ENCODE assay signal across 9 cellular contexts in genomic region chr3:44862221-44862637, GRCh38. TPM values are rescaled to one million over a fixed set of nuclear protein-coding genes. Genes with fewer than 3 reads are reported as not detected.
A peak's percentile ranks its signal among the peaks of the same experiment; 100 is the strongest.
DNase-seq lines count a peak whose midpoint lies in the region; ATAC-seq and TF ChIP-seq lines count a peak whose summit lies in the region.
"Had no signal": no experiment of that assay in that cellular context is flagged by ENCODE, and none has a peak within 500 bp of the region (broad histone marks: within the 10 kb centered on the region; RNA-seq: fewer than 3 reads in every experiment).

No MANE protein-coding gene starts in this region.

- H3K27me3 ChIP-seq in CD8-positive, alpha-beta T cell (ENCODE audit: insufficient read depth, low read length) = no peaks in the 10 kb centered on the region

- CTCF ChIA-PET in CD8-positive, alpha-beta T cell (lab: Charles Lee) = no interaction called here
- CTCF ChIA-PET in WTC11 (lab: Charles Lee) = no interaction called here

- peak overlapping the region; percentile 90 for H3K27ac ChIP-seq in CD8-positive, alpha-beta T cell (ENCODE audit: low read depth, low read length)

- peaks cover 51% of the 10 kb centered on the region for H3K4me1 Mint-ChIP-seq in CD8-positive, alpha-beta T cell (ENCODE audit: low read depth)
- H3K4me1 Mint-ChIP-seq in WTC11 (peaks cover 7% of the 10 kb centered on the region), progenitor cell of endocrine pancreas (ENCODE audit: low read depth) (peaks cover 6% of the 10 kb centered on the region)

- peaks cover 14% of the 10 kb centered on the region for H3K36me3 Mint-ChIP-seq in CD8-positive, alpha-beta T cell
- H3K36me3 Mint-ChIP-seq in WTC11 = peaks cover 3% of the 10 kb centered on the region; the same call in 1 of the 2 replicates
- H3K36me3 Mint-ChIP-seq in progenitor cell of endocrine pancreas (ENCODE audit: insufficient read depth) = peaks cover 8% of the 10 kb centered on the region

- peak in 1 of 7 experiments; percentile 34 for DNase-seq in CD8-positive, alpha-beta T cell
- DNase-seq in WTC11 (ENCODE audit: low spot score) = no peak
- peak; percentile 41 for DNase-seq in fibroblast of the aortic adventitia (ENCODE audit: low read depth)
- DNase-seq in progenitor cell of endocrine pancreas (ENCODE audit: low spot score, unreplicated experiment) = no peak
- DNase-seq in A172 (ENCODE audit: low spot score) = no peak
- DNase-seq in stimulated activated CD4-positive, alpha-beta T cell treated with anti-CD3 and anti-CD28 coated beads, Interleukin-1b, Interleukin-23, amount 100 ng/mL, for 48 hours = no peak

- H3K27ac Mint-ChIP-seq in CD8-positive, alpha-beta T cell = peak overlapping the region; percentile 92
- H3K27ac Mint-ChIP-seq in WTC11 = peak overlapping the region; percentile 84
- H3K27ac Mint-ChIP-seq in progenitor cell of endocrine pancreas = peak overlapping the region; percentile 94

- H3K4me3 ChIP-seq in CD8-positive, alpha-beta T cell (ENCODE audit: low read depth, low read length) = peak overlapping the region; percentile 58
- peak overlapping the region; percentile 82 for H3K4me3 ChIP-seq in fibroblast of the aortic adventitia (ENCODE audit: low read depth, low read length)

- ATAC-seq in CD8-positive, alpha-beta T cell = peak; percentile 14
- ATAC-seq in GM19351 (IDR thresholded peaks at IDR 0.05; ENCODE audit: unreplicated experiment) (peak; percentile 26), HG03378 (IDR thresholded peaks at IDR 0.05; ENCODE audit: unreplicated experiment) (peak; percentile 26), WTC11 (peak; percentile 14)

- H3K4me3 Mint-ChIP-seq in CD8-positive, alpha-beta T cell = peak overlapping the region; percentile 86
- H3K4me3 Mint-ChIP-seq in WTC11 = peak overlapping the region; percentile 84
- peak overlapping the region; percentile 80 for H3K4me3 Mint-ChIP-seq in progenitor cell of endocrine pancreas (ENCODE audit: low read depth)

- H3K36me3 ChIP-seq in CD8-positive, alpha-beta T cell (ENCODE audit: insufficient read depth, low read length) = no peaks in the 10 kb centered on the region

- H3K27me3 Mint-ChIP-seq in CD8-positive, alpha-beta T cell (ENCODE audit: low read depth) = no peaks in the 10 kb centered on the region
- H3K27me3 Mint-ChIP-seq in WTC11 (ENCODE audit: low read depth) = no peaks in the 10 kb centered on the region
- no peaks in the 10 kb centered on the region for H3K27me3 Mint-ChIP-seq in progenitor cell of endocrine pancreas

- no peak for TF ChIP-seq CTCF in CD8-positive, alpha-beta T cell (IDR thresholded peaks at IDR 0.05)
- TF ChIP-seq CTCF in WTC11 (IDR thresholded peaks at IDR 0.05) (no peak), fibroblast of the aortic adventitia (IDR thresholded peaks at IDR 0.05; ENCODE audit: insufficient read depth, low read length) (no peak), progenitor cell of endocrine pancreas (IDR thresholded peaks at IDR 0.05; ENCODE audit: unreplicated experiment) (no peak)

- intact Hi-C loops in CD8-positive, alpha-beta T cell (cut with DNase I, micrococcal nuclease) = loop anchor here (1.0 to 10.0 kb wide), 6 partner anchors 100 to 525 kb away; partner anchors contain the start of genes EXOSC7 (in 2 of the 2), ZDHHC3 (in 2 of the 2), KIAA1143 (in 1 of the 2) and KIF15 (in 1 of the 2)

- POLR2A ChIA-PET in CD8-positive, alpha-beta T cell (lab: Charles Lee) = interaction anchor here (0.6 to 1.2 kb wide), 2 partner anchors 114 to 1243 kb away, joined by 3 to 6 read pairs; partner anchors contain the start of gene EXOSC7
- POLR2A ChIA-PET in WTC11 (lab: Charles Lee) = interaction anchor here (0.6 kb wide), 1 partner anchor 215 kb away, joined by 3 read pairs; no protein-coding TSS in a partner anchor

- no peaks in the 10 kb centered on the region for H3K9me3 ChIP-seq in CD8-positive, alpha-beta T cell (ENCODE audit: low read length)

- H3K4me1 ChIP-seq in CD8-positive, alpha-beta T cell (ENCODE audit: insufficient read depth, low read length) = peaks cover 31% of the 10 kb centered on the region

- no peaks in the 10 kb centered on the region for H3K9me3 Mint-ChIP-seq in CD8-positive, alpha-beta T cell
- no peaks in the 10 kb centered on the region for H3K9me3 Mint-ChIP-seq in WTC11
- H3K9me3 Mint-ChIP-seq in progenitor cell of endocrine pancreas (ENCODE audit: low read depth) = no peaks in the 10 kb centered on the region

TF ChIP-seq in WTC11, 78 proteins besides CTCF, POLR2A, EP300 and RAD21:
- peak; percentile 57 for TF ChIP-seq USF2 (CRISPR knock-in tag; IDR thresholded peaks at IDR 0.05)
- TF ChIP-seq, protein P1, sequence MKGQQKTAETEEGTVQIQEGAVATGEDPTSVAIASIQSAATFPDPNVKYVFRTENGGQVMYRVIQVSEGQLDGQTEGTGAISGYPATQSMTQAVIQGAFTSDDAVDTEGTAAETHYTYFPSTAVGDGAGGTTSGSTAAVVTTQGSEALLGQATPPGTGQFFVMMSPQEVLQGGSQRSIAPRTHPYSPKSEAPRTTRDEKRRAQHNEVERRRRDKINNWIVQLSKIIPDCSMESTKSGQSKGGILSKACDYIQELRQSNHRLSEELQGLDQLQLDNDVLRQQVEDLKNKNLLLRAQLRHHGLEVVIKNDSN (CRISPR knock-in tag; IDR thresholded peaks at IDR 0.05) = peak; percentile 66; the same call in 1 of the 2 replicates
- TF ChIP-seq RELA (CRISPR knock-in tag; IDR thresholded peaks at IDR 0.05; ENCODE audit: borderline replicate concordance) = no peak
- TF ChIP-seq, protein P2, sequence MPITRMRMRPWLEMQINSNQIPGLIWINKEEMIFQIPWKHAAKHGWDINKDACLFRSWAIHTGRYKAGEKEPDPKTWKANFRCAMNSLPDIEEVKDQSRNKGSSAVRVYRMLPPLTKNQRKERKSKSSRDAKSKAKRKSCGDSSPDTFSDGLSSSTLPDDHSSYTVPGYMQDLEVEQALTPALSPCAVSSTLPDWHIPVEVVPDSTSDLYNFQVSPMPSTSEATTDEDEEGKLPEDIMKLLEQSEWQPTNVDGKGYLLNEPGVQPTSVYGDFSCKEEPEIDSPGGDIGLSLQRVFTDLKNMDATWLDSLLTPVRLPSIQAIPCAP (CRISPR knock-in tag; IDR thresholded peaks at IDR 0.05) = no peak

RNA-seq across cellular contexts. Expression of gene TMEM42, which starts 0.5 kb away (rescaled TPM):
- 1 to 10 TPM; 6.6 to 8.3 TPM for total RNA-seq in CD8-positive, alpha-beta T cell
- total RNA-seq in WTC11 (2021) = 15.0 to 20.1 TPM (median 16.6 TPM) in 3 replicates
- total RNA-seq in fibroblast of the aortic adventitia (ENCODE audit: low replicate concordance) = 13.7 and 20.5 TPM in 2 replicates
- 13.4 and 13.6 TPM in 2 replicates for total RNA-seq in progenitor cell of endocrine pancreas
- total RNA-seq in A172 (2014; rRNA removed; shearing (Covaris generic)) = 0.14 and 0.69 TPM in 2 replicates

RNA-seq across cellular contexts. Expression of gene TGM4, which starts 12.2 kb away (rescaled TPM):
- total RNA-seq in CD8-positive, alpha-beta T cell = not detected
- not detected in 3 replicates for total RNA-seq in WTC11 (2021)
- total RNA-seq in fibroblast of the aortic adventitia (ENCODE audit: low replicate concordance) = not detected in 2 replicates
- not detected in 2 replicates for total RNA-seq in progenitor cell of endocrine pancreas
- total RNA-seq in A172 (2014; rRNA removed; shearing (Covaris generic)) = 0.10 and 0.65 TPM in 2 replicates
- total RNA-seq: T-helper 2 cell treated with Interferon-gamma antibody and Interleukin-4, amounts not matched to agents 100 ng/mL and 5 ng/mL, for 36 hours had no signal
